In the genomic region with DNA sequence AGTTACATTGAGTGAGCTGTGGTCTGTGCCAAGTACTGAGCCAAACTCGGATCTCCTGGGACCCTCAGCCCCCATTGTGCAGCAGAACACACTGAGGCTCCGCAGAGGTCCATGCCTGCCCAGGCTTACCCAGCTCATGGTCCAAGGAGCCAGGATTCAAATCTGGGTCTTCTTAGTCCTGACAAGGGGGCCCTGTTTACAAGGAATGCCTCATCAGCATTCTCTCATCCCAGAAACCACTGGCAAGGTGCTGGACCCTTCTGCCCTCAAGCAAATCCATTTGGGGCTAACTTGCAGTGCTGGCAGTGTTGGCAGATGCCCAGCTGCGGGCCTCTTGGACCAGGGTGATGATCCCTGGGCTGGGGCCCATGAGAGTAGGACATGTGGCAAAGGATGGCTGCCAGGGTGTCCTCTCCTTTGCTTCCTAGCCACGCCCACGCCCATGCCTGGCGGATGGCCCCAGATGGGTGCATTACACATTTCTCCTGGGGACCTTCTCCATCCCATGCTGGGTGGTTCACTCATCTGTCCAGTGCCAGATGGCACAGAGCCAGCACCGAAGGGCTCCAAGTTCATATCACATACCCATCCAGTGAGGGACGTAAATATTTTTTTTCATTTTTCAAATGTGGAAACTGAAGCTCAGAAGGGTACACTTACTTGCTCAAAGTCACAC, we compare ENCODE assay signal across 14 cellular contexts.
"Had no signal": no experiment of that assay in that cellular context is flagged by ENCODE, and none has a peak within 500 bp of the region (broad histone marks: within the 10 kb centered on the region; RNA-seq: fewer than 3 reads in every experiment).

No MANE protein-coding gene starts in this region.

- H3K4me3 ChIP-seq: dorsolateral prefrontal cortex, esophagus squamous epithelium, heart right ventricle, right atrium auricular region, vagina had no signal

- H3K27me3 ChIP-seq: dorsolateral prefrontal cortex, esophagus squamous epithelium, heart right ventricle, right atrium auricular region, vagina had no signal

- H3K27ac ChIP-seq: dorsolateral prefrontal cortex, esophagus squamous epithelium, heart right ventricle, right atrium auricular region, vagina, VCaP had no signal

- H3K9me3 ChIP-seq: esophagus squamous epithelium, heart right ventricle, right atrium auricular region, vagina had no signal

- H3K36me3 ChIP-seq: right atrium auricular region, vagina had no signal

- ATAC-seq: activated CD4-positive, alpha-beta T cell treated with anti-CD3 and anti-CD28 coated beads for 36 hours had no signal

- DNase-seq: activated CD4-positive, alpha-beta memory T cell treated with anti-CD3 and anti-CD28 coated beads, Interleukin-2, amount 10 ng/mL, durations not matched to agents 7 days and 5 days; activated CD4-positive, alpha-beta T cell treated with anti-CD3 and anti-CD28 coated beads for 36 hours; activated gamma-delta T cell treated with Interleukin-2 at 50 U/mL for 16 hours; activated naive CD8-positive, alpha-beta T cell treated with anti-CD3 and anti-CD28 coated beads for 36 hours; activated T-cell treated with anti-CD3 and anti-CD28 coated beads, Interleukin-2, amount 50 U/mL, for 48 hours; dorsolateral prefrontal cortex; esophagus squamous epithelium; foreskin melanocyte; heart right ventricle; islet precursor cell; small intestine had no signal
